Comparison of ENCODE assay signal across 8 cellular contexts in the genomic region with DNA sequence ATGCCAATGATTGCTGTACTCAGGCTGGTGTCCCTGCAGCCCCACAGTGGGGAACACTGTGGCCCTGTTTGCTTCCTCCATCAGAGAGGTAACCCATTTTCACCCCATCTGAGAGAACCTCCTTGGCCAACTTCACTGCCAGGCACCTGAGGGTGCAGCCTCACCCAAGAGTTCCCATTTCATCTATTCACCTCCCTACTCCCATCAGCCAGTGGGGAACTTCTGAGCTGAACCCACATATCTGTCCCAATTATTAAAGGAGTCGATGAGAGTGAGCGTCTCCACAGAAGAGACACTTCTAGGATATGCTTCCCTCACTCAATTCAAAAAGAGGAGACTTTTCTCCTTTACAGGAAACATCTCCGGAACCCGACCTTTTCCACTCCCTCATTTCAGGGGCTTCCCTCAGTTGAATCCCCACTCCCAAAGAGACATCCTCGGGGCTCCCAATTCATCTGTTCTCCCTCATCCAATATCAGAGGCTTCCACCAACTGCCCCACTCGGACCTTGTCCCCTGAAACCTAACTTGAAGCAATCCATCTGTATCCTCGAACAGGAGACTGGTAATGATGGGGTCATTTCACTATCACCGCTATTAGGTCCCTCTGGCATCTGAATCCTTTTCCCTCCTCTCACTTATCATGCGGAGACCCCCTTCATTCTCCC. TPM values are rescaled to one million over a fixed set of nuclear protein-coding genes. Genes with fewer than 3 reads are reported as not detected.
A peak's percentile ranks its signal among the peaks of the same experiment; 100 is the strongest.
DNase-seq lines count a peak whose midpoint lies in the region; ATAC-seq, FAIRE-seq and TF ChIP-seq lines count a peak whose summit lies in the region.

No MANE protein-coding gene starts in this region.

- no peak overlapping the region for H2AFZ ChIP-seq in GM12878 (ENCODE audit: control insufficient read depth, low read depth, low read length)

- intact Hi-C loops in activated naive CD4-positive, alpha-beta T cell treated with anti-CD3 and anti-CD28 coated beads for 36 hours (cut with micrococcal nuclease): loop anchor here (1.0 to 10.0 kb wide), 6 partner anchors 9 to 623 kb away; a partner anchor contains a TSS
- intact Hi-C loops in GM12878 (cut with micrococcal nuclease; ENCODE audit: unreplicated experiment): loop anchor here (5.0 kb wide), 1 partner anchor 40 kb away; a partner anchor contains a TSS

- 1% methylated on average over 9 of the region's 9 CpGs for WGBS in GM12878 (ENCODE audit: insufficient coverage, insufficient replicate concordance, low lambda C conversion rate, missing lambda C conversion rate)
- WGBS in lung, 2 donors: 9 to 12% methylated on average over 9 of the region's 9 CpGs
- WGBS in tibial nerve, 2 donors: 9% methylated on average over 9 of the region's 9 CpGs

- no peaks in the 10 kb centered on the region for H3K27me3 Mint-ChIP-seq in activated naive CD4-positive, alpha-beta T cell treated with anti-CD3 and anti-CD28 coated beads for 36 hours (ENCODE audit: low read depth)

- TF ChIP-seq POLR2A in GM12878 (IDR thresholded peaks at IDR 0.05; ENCODE audit: low read depth, low read length): no peak
- no peak for TF ChIP-seq POLR2A in tibial nerve (IDR thresholded peaks at IDR 0.05)

- peak overlapping the region; percentile 87 for H3K27ac ChIP-seq in GM12878 (ENCODE audit: control insufficient read depth, insufficient read depth)
- peak overlapping the region; percentile 92 to 97 for H3K27ac ChIP-seq in lung (ENCODE audit: low read depth in 1 of 2, low read length in 1 of 2)
- H3K27ac ChIP-seq in tibial nerve: peak overlapping the region; percentile 99

- H3K36me3 Mint-ChIP-seq in activated naive CD4-positive, alpha-beta T cell treated with anti-CD3 and anti-CD28 coated beads for 36 hours (ENCODE audit: low read depth): peaks cover 23% of the 10 kb centered on the region

- peaks cover 14% of the 10 kb centered on the region for H4K20me1 ChIP-seq in GM12878 (ENCODE audit: control insufficient read depth, insufficient read depth)

- ATAC-seq in GM12878: no peak
- ATAC-seq in lung (ENCODE audit: insufficient read depth, low FRiP score): no peak
- no peak for ATAC-seq in HG03097 (IDR thresholded peaks at IDR 0.05; ENCODE audit: low FRiP score, unreplicated experiment)

- peak overlapping the region; percentile 89 for H3K4me3 Mint-ChIP-seq in activated naive CD4-positive, alpha-beta T cell treated with anti-CD3 and anti-CD28 coated beads for 36 hours

- no peak for TF ChIP-seq RAD21 in GM12878 (IDR thresholded peaks at IDR 0.05; ENCODE audit: insufficient read depth, low read depth, low read length)

- H3K9me3 ChIP-seq in GM12878 (replicated peaks; ENCODE audit: control insufficient read depth, insufficient read depth, low read length): no peaks in the 10 kb centered on the region
- H3K9me3 ChIP-seq in lung (ENCODE audit: control insufficient read depth in 2 of 2, insufficient read depth in 1 of 2, low read length in 1 of 2): no peaks in the 10 kb centered on the region
- H3K9me3 ChIP-seq in tibial nerve: no peaks in the 10 kb centered on the region

- H3K4me1 ChIP-seq in GM12878 (ENCODE audit: control insufficient read depth, insufficient read depth, low read length) (peaks cover 49% of the 10 kb centered on the region), lung (ENCODE audit: control insufficient read depth in 2 of 2, insufficient read depth in 2 of 2, low read length in 2 of 2) (peaks cover 29 to 44% of the 10 kb centered on the region in 2 donors), tibial nerve (peaks cover 0 to 81% (median 47%) of the 10 kb centered on the region in 4 donors)

- TSS peak; percentile 69 for BruUV-seq in GM12878 (replicated peaks; lab: Mats Ljungman, UMichigan)

- RAD21 ChIA-PET in GM12878 (lab: Charles Lee; ENCODE audit: unreplicated experiment): interaction anchor here (1.3 to 1.6 kb wide), 3 partner anchors 8 to 42 kb away, joined by 3 to 5 read pairs (median 4); no protein-coding TSS in a partner anchor

- no peaks in the 10 kb centered on the region for H3K9me3 Mint-ChIP-seq in activated naive CD4-positive, alpha-beta T cell treated with anti-CD3 and anti-CD28 coated beads for 36 hours

- H3K4me1 Mint-ChIP-seq in activated naive CD4-positive, alpha-beta T cell treated with anti-CD3 and anti-CD28 coated beads for 36 hours (ENCODE audit: low read depth): peaks cover 78% of the 10 kb centered on the region

- in situ Hi-C loops in GM12878 (cut with MboI) (no loop called here), GM13977 (cut with MboI; ENCODE audit: low pct_unique_long_range_greater_than_20kb, low sequenced_read_pairs, unreplicated experiment) (no loop called here)

- SMC1A ChIA-PET in GM12878 (lab: Charles Lee; ENCODE audit: uncharacterized antibody, unreplicated experiment): interaction anchor here (1.0 to 3.3 kb wide), 8 partner anchors 8 to 57 kb away, joined by 3 to 13 read pairs (median 4); a partner anchor contains a TSS

- DNase-seq in activated naive CD4-positive, alpha-beta T cell treated with anti-CD3 and anti-CD28 coated beads for 36 hours: no peak
- no peak for DNase-seq in activated naive CD4-positive, alpha-beta T cell (lab: John Stamatoyannopoulos, UW)
- DNase-seq in GM12878 (ENCODE audit: low read depth, low spot score) (no peak), lung (ENCODE audit: low spot score) (no peak), tibial nerve (ENCODE audit: low spot score in 2 of 2) (no peak), NOMO-1 treated with dmso at 0.1 percent for 144 hours (lab: John Stamatoyannopoulos, UW; ENCODE audit: unreplicated experiment) (no peak), GM13977 (ENCODE audit: low spot score) (no peak)

- H3K27me3 ChIP-seq in GM12878 (replicated peaks in 1 of 2; ENCODE audit: control insufficient read depth in 2 of 2, insufficient read depth in 2 of 2, low read length in 1 of 2) (no peaks in the 10 kb centered on the region), lung (ENCODE audit: control insufficient read depth, insufficient read depth) (no peaks in the 10 kb centered on the region), tibial nerve (no peaks in the 10 kb centered on the region)

- CTCF ChIA-PET in activated naive CD4-positive, alpha-beta T cell treated with anti-CD3 and anti-CD28 coated beads for 36 hours (lab: Charles Lee): interaction anchor here (2.6 kb wide), 1 partner anchor 57 kb away, joined by 10 read pairs; no protein-coding TSS in a partner anchor
- CTCF ChIA-PET in GM12878 (lab: Yijun Ruan, JAX): interaction anchor here (0.7 to 3.3 kb wide), 10 partner anchors 9 to 475 kb away, joined by 3 to 13 read pairs (median 3); no protein-coding TSS in a partner anchor

- no peak for TF ChIP-seq CTCF in GM12878 (IDR thresholded peaks at IDR 0.05 in 2 of 3, conservative IDR thresholded peaks at IDR 0.05 in 1 of 3; ENCODE audit: control insufficient read depth in 2 of 3, extremely low read depth in 1 of 3, insufficient read depth in 1 of 3, low read depth in 3 of 3, low read length in 3 of 3)
- TF ChIP-seq CTCF in lung (IDR thresholded peaks at IDR 0.05; ENCODE audit: control extremely low read depth, extremely low read depth): no peak
- TF ChIP-seq CTCF in tibial nerve (IDR thresholded peaks at IDR 0.05): no peak
- TF ChIP-seq CTCF in GM13977 (IDR thresholded peaks at IDR 0.05; ENCODE audit: extremely low read depth, insufficient read depth, missing control alignments): no peak

- TF ChIP-seq EP300 in GM12878 (IDR thresholded peaks at IDR 0.05; ENCODE audit: borderline replicate concordance in 1 of 2, control insufficient read depth in 1 of 2, low read depth in 2 of 2, low read length in 2 of 2) (no peak), tibial nerve (IDR thresholded peaks at IDR 0.05) (no peak)

- H3K4me2 ChIP-seq in GM12878 (ENCODE audit: control insufficient read depth, insufficient read depth): peak overlapping the region; percentile 91

- H3K79me2 ChIP-seq in GM12878 (ENCODE audit: control insufficient read depth, insufficient read depth, low read length): peaks cover 78% of the 10 kb centered on the region

- FAIRE-seq in GM12878 (lab: Jason Lieb, UNC): no peak

- H3K36me3 ChIP-seq in GM12878 (ENCODE audit: control insufficient read depth in 2 of 2, insufficient read depth in 2 of 2, low read length in 1 of 2): 0 out of 4 replicates have a peak, but pooled peaks cover 0 to 3% of the 10 kb centered on the region in 2 experiments
- peaks cover 0 to 3% of the 10 kb centered on the region in 2 donors for H3K36me3 ChIP-seq in lung (ENCODE audit: control insufficient read depth in 2 of 2, insufficient read depth in 2 of 2, low read length in 2 of 2)
- no peaks in the 10 kb centered on the region for H3K36me3 ChIP-seq in tibial nerve

- peak overlapping the region; percentile 93 for H3K4me3 ChIP-seq in GM12878
- H3K4me3 ChIP-seq in lung: peak overlapping the region; percentile 64
- peak overlapping the region; percentile 97 to 100 (median 98) for H3K4me3 ChIP-seq in tibial nerve

- peak overlapping the region; percentile 94 for H3K9ac ChIP-seq in GM12878 (ENCODE audit: control insufficient read depth, insufficient read depth, low read length)

- H3K27ac Mint-ChIP-seq in activated naive CD4-positive, alpha-beta T cell treated with anti-CD3 and anti-CD28 coated beads for 36 hours: peak overlapping the region; percentile 92

- POLR2A ChIA-PET in GM12878 (lab: Charles Lee): interaction anchor here (0.5 kb wide), 1 partner anchor 169 kb away, joined by 7 read pairs; no protein-coding TSS in a partner anchor

RNA-seq across cellular contexts. Expression of a gene that starts 1.0 kb away (rescaled TPM):
- 100 to 1,000 TPM; 124 to 137 TPM for total RNA-seq in activated naive CD4-positive, alpha-beta T cell treated with anti-CD3 and anti-CD28 coated beads for 36 hours
- total RNA-seq in GM12878 (2013; cell fraction: nucleolus; rRNA removed): 310 and 312 TPM in 2 replicates
- total RNA-seq in GM12878 (2014; rRNA removed): 51.8 and 57.8 TPM in 2 replicates
- total RNA-seq in GM12878 (2014; rRNA removed; fragmentation: Illumina TruSeq; extraction: Trizol): 87.4 and 90.5 TPM in 2 replicates
- total RNA-seq in GM12878 (2021): 102 and 104 TPM in 2 replicates
- polyA plus RNA-seq in GM12878 (2011; ENCODE audit: low read depth): 80.2 TPM
- polyA plus RNA-seq in GM12878 (2011; rRNA removed): 110 and 131 TPM in 2 replicates
- 88.2 and 104 TPM in 2 replicates for polyA plus RNA-seq in GM12878 (2011; cell fraction: cytosol; rRNA removed)
- polyA plus RNA-seq in GM12878 (2011; cell fraction: nucleus; rRNA removed): 79.4 and 82.7 TPM in 2 replicates
- polyA plus RNA-seq in GM12878 (2012): 116 and 119 TPM in 2 replicates
- 219 and 257 TPM in 2 replicates for polyA plus RNA-seq in GM12878 (2014; fragmentation: Illumina TruSeq; extraction: Trizol)
- 100 to 1,000 TPM; 151 to 215 TPM for polyA plus RNA-seq in GM12878 (2014; fragmentation: Nextera tagmentation; extraction: Ambion mirVana)
- 109 and 131 TPM in 2 replicates for polyA plus RNA-seq in GM12878 (2014; rRNA removed)
- 100 to 1,000 TPM; 181 to 188 TPM for polyA plus RNA-seq in GM12878 (2016; fragmentation: Nextera tagmentation; extraction: Ambion mirVana)
- 86.5 and 87.4 TPM in 2 replicates for polyA minus RNA-seq in GM12878 (2011; rRNA and poly(A)+ RNA removed)
- 32.2 and 38.4 TPM in 2 replicates for polyA minus RNA-seq in GM12878 (2011; cell fraction: cytosol; rRNA and poly(A)+ RNA removed)
- 50.2 and 71.6 TPM in 2 replicates for polyA minus RNA-seq in GM12878 (2011; cell fraction: nucleus; rRNA and poly(A)+ RNA removed)
- 100 to 1,000 TPM in 1 of 2 donors, 10 to 100 TPM in 1; 65.1 to 103 TPM for total RNA-seq in lung
- 10 to 100 TPM; 56.4 to 73.3 TPM for polyA plus RNA-seq in lung
- 10 to 100 TPM; 58.8 to 86.7 (median 77.3) TPM for total RNA-seq in tibial nerve

RNA-seq across cellular contexts. Expression of a gene that starts 41.6 kb away (rescaled TPM):
- 10 to 100 TPM; 10.4 to 11.2 TPM for total RNA-seq in activated naive CD4-positive, alpha-beta T cell treated with anti-CD3 and anti-CD28 coated beads for 36 hours
- total RNA-seq in GM12878 (2013; cell fraction: nucleolus; rRNA removed): 8.1 and 8.4 TPM in 2 replicates
- total RNA-seq in GM12878 (2014; rRNA removed): 24.2 and 24.5 TPM in 2 replicates
- 12.1 and 12.2 TPM in 2 replicates for total RNA-seq in GM12878 (2014; rRNA removed; fragmentation: Illumina TruSeq; extraction: Trizol)
- total RNA-seq in GM12878 (2021): 15.1 and 15.4 TPM in 2 replicates
- polyA plus RNA-seq in GM12878 (2011; ENCODE audit: low read depth): 5.8 TPM
- 5.2 and 15.9 TPM in 2 replicates for polyA plus RNA-seq in GM12878 (2011; rRNA removed)
- polyA plus RNA-seq in GM12878 (2011; cell fraction: cytosol; rRNA removed): 21.9 and 24.8 TPM in 2 replicates
- 11.9 and 13.4 TPM in 2 replicates for polyA plus RNA-seq in GM12878 (2011; cell fraction: nucleus; rRNA removed)
- polyA plus RNA-seq in GM12878 (2012): 10.5 and 11.6 TPM in 2 replicates
- 9.9 and 17.8 TPM in 2 replicates for polyA plus RNA-seq in GM12878 (2014; fragmentation: Illumina TruSeq; extraction: Trizol)
- 1 to 10 TPM; 1.7 to 4.3 TPM for polyA plus RNA-seq in GM12878 (2014; fragmentation: Nextera tagmentation; extraction: Ambion mirVana)
- 25.6 and 26.1 TPM in 2 replicates for polyA plus RNA-seq in GM12878 (2014; rRNA removed)
- 10 to 100 TPM; 19.7 to 20.9 TPM for polyA plus RNA-seq in GM12878 (2016; fragmentation: Nextera tagmentation; extraction: Ambion mirVana)
- 28.9 and 31.5 TPM in 2 replicates for polyA minus RNA-seq in GM12878 (2011; rRNA and poly(A)+ RNA removed)
- polyA minus RNA-seq in GM12878 (2011; cell fraction: cytosol; rRNA and poly(A)+ RNA removed): 11.8 and 15.8 TPM in 2 replicates
- polyA minus RNA-seq in GM12878 (2011; cell fraction: nucleus; rRNA and poly(A)+ RNA removed): 2.1 and 4.2 TPM in 2 replicates
- total RNA-seq in lung: 10 to 100 TPM; 21.9 to 34.8 TPM
- 10 to 100 TPM; 34.0 to 43.4 TPM for polyA plus RNA-seq in lung
- total RNA-seq in tibial nerve: 10 to 100 TPM; 26.4 to 36.7 (median 35.5) TPM
